ENCODE assay signal across 16 cellular contexts in genomic region chr6:162765251-162765650, GRCh38. TPM values are rescaled to one million over a fixed set of nuclear protein-coding genes. Genes with fewer than 3 reads are reported as not detected.
A peak's percentile ranks its signal among the peaks of the same experiment; 100 is the strongest.
DNase-seq lines count a peak whose midpoint lies in the region; TF ChIP-seq lines count a peak whose summit lies in the region.
"Had no signal": no experiment of that assay in that cellular context is flagged by ENCODE, and none has a peak within 500 bp of the region (broad histone marks: within the 10 kb centered on the region; RNA-seq: fewer than 3 reads in every experiment).

No MANE protein-coding gene starts in this region.

- H2AFZ ChIP-seq in neuronal stem cell (ENCODE audit: low read length) = peak overlapping the region; percentile 27

- no peak overlapping the region for H3K4me3 ChIP-seq in kidney epithelial cell (ENCODE audit: low read depth, low read length)
- H3K4me3 ChIP-seq in neuronal stem cell (ENCODE audit: low read length in 2 of 2) = no peak overlapping the region
- H3K4me3 ChIP-seq: HAP-1 had no signal

- no TSS peak for BruUV-seq in Calu3 (replicated peaks; lab: Mats Ljungman, UMichigan)

- H3K9me3 ChIP-seq in neuronal stem cell (replicated peaks in 1 of 2; ENCODE audit: control insufficient read depth in 2 of 2, insufficient read depth in 1 of 2, low read depth in 1 of 2, low read length in 2 of 2) = peaks cover 2 to 8% of the 10 kb centered on the region in 2 donors
- H3K9me3 ChIP-seq: HAP-1 had no signal

- no peak overlapping the region for H4K8ac ChIP-seq in neuronal stem cell (ENCODE audit: low read depth, low read length)

- H3K4me3 Mint-ChIP-seq in Calu3 (ENCODE audit: low read depth, unreplicated experiment) = no peak overlapping the region
- H3K4me3 Mint-ChIP-seq: CD4-positive, alpha-beta memory T cell; HFFc6 had no signal

- no peak overlapping the region for H3K27ac ChIP-seq in neuronal stem cell (replicated peaks; ENCODE audit: low read length)

- no peak overlapping the region for H4K91ac ChIP-seq in neuronal stem cell (ENCODE audit: low read depth, low read length, poor library complexity)

- no peak overlapping the region for H3K18ac ChIP-seq in neuronal stem cell (ENCODE audit: low read length)

- H3K36me3 ChIP-seq in kidney epithelial cell (ENCODE audit: control insufficient read depth, insufficient read depth, low read length) (no peaks in the 10 kb centered on the region), neuronal stem cell (replicated peaks in 1 of 2; ENCODE audit: control insufficient read depth in 2 of 2, insufficient read depth in 2 of 2, low read length in 2 of 2) (no peaks in the 10 kb centered on the region)
- H3K36me3 ChIP-seq: HAP-1 had no signal

- no peaks in the 10 kb centered on the region for H3K36me3 Mint-ChIP-seq in Calu3 (ENCODE audit: insufficient read depth, unreplicated experiment)
- H3K36me3 Mint-ChIP-seq: CD4-positive, alpha-beta memory T cell had no signal

- no peaks in the 10 kb centered on the region for H3K79me1 ChIP-seq in neuronal stem cell (ENCODE audit: low read depth, low read length)

- DNase-seq in kidney epithelial cell (ENCODE audit: low read depth) (peak; percentile 14), left kidney (ENCODE audit: low read depth, low spot score) (peak; percentile 58), neuronal stem cell (ENCODE audit: low spot score) (no peak), Calu3 (no peak), DMS 273 treated with DMSO at 0.1 percent for 48 hours (lab: John Stamatoyannopoulos, UW) (no peak), NCI-H2227 treated with DMSO at 0.1 percent for 48 hours (lab: John Stamatoyannopoulos, UW) (no peak)
- DNase-seq: C1 segment of cervical spinal cord; CD4-positive, alpha-beta memory T cell; COR-L47; DMS153; DND-41; GOT3; HFFc6 had no signal

- H2BK5ac ChIP-seq in neuronal stem cell (ENCODE audit: low read length) = no peak overlapping the region

- CTCF ChIA-PET in Calu3 (lab: Charles Lee) = no interaction called here

- no peak overlapping the region for H3K9ac ChIP-seq in neuronal stem cell (ENCODE audit: low read depth, low read length, poor library complexity)

- no CpG with 5 or more reads among the region's 5 CpGs for WGBS in neuronal stem cell (ENCODE audit: extremely low coverage in 2 of 2, insufficient read length in 2 of 2, insufficient replicate concordance in 1 of 2), 2 donors

- no peak overlapping the region for H3K4ac ChIP-seq in neuronal stem cell (ENCODE audit: low read length)

- no peak overlapping the region for H3K14ac ChIP-seq in neuronal stem cell (ENCODE audit: low read length)

- no peak overlapping the region for H3K27ac Mint-ChIP-seq in Calu3 (ENCODE audit: unreplicated experiment)
- H3K27ac Mint-ChIP-seq: CD4-positive, alpha-beta memory T cell; HFFc6 had no signal

- no peaks in the 10 kb centered on the region for H3K4me1 ChIP-seq in neuronal stem cell (ENCODE audit: control insufficient read depth in 2 of 2, insufficient read depth in 1 of 2, low read depth in 1 of 2, low read length in 2 of 2)
- H3K4me1 ChIP-seq: HAP-1 had no signal

- H2BK120ac ChIP-seq in neuronal stem cell (ENCODE audit: low read depth, low read length) = no peak overlapping the region

- no peaks in the 10 kb centered on the region for H3K27me3 ChIP-seq in kidney epithelial cell (ENCODE audit: control insufficient read depth, insufficient read depth, low read length)
- H3K27me3 ChIP-seq in neuronal stem cell (ENCODE audit: control insufficient read depth in 3 of 3, insufficient read depth in 3 of 3, low read depth in 1 of 3, low read length in 3 of 3) = no peaks in the 10 kb centered on the region

- intact Hi-C loops in Calu3 (cut with micrococcal nuclease; ENCODE audit: unreplicated experiment) = no loop called here

- no peak overlapping the region for H3K23ac ChIP-seq in neuronal stem cell (ENCODE audit: low read depth, low read length, poor library complexity)

- H3K9me3 Mint-ChIP-seq in Calu3 (ENCODE audit: low read depth, unreplicated experiment) = peaks cover 5% of the 10 kb centered on the region

- H2BK15ac ChIP-seq in neuronal stem cell (ENCODE audit: low read length) = no peak overlapping the region

- H2AK5ac ChIP-seq in neuronal stem cell (ENCODE audit: low read depth, low read length) = no peak overlapping the region

- H3K27me3 Mint-ChIP-seq in Calu3 (ENCODE audit: unreplicated experiment) = no peaks in the 10 kb centered on the region

- H3K4me1 Mint-ChIP-seq in Calu3 (ENCODE audit: low read depth, unreplicated experiment) = no peaks in the 10 kb centered on the region

- H3K4me2 ChIP-seq in neuronal stem cell (ENCODE audit: insufficient read depth, low read length, poor library complexity, severe bottlenecking) = no peak overlapping the region

- TF ChIP-seq CTCF in kidney epithelial cell (IDR thresholded peaks at IDR 0.05; ENCODE audit: insufficient read depth, low read length, poor library complexity, severe bottlenecking) (no peak), Calu3 (IDR thresholded peaks at IDR 0.05; ENCODE audit: unreplicated experiment) (no peak)

- no peak overlapping the region for H2BK12ac ChIP-seq in neuronal stem cell (ENCODE audit: low read length)

RNA-seq across cellular contexts. Expression of gene PACRG, which starts 37.5 kb away (rescaled TPM):
- total RNA-seq in kidney epithelial cell (0.29 and 1.7 TPM in 2 replicates), Calu3 (2022) (1.5 TPM in 1 of 2 replicates, not detected in the other)
- polyA plus RNA-seq in neuronal stem cell (2013, experiment 1 of 2) = 0.89 TPM
- polyA plus RNA-seq in neuronal stem cell (2013, experiment 2 of 2) = 1.3 TPM
- total RNA-seq: A172, A673, HFFc6 had no signal

RNA-seq across cellular contexts. Expression of gene PRKN, which starts 37.7 kb away (rescaled TPM):
- 1.2 and 1.6 TPM in 2 replicates for total RNA-seq in kidney epithelial cell
- polyA plus RNA-seq in neuronal stem cell (2013, experiment 1 of 2) = 2.9 TPM
- 3.2 TPM for polyA plus RNA-seq in neuronal stem cell (2013, experiment 2 of 2)
- 2.4 and 3.8 TPM in 2 replicates for total RNA-seq in Calu3 (2022)

Comparison
In these comparisons a context has a peak if more than half of its experiments do, and no peak if none do; other contexts are left out.
1. DNase-seq: peak in kidney epithelial cell (single experiment) and left kidney (single experiment); none in neuronal stem cell (single experiment), Calu3 (single experiment), DMS 273 treated with DMSO at 0.1 percent for 48 hours (single experiment) and NCI-H2227 treated with DMSO at 0.1 percent for 48 hours (single experiment).